Comparison of ENCODE assay signal across 8 cellular contexts in genomic region chr19:40284501-40285352, GRCh38. TPM values are rescaled to one million over a fixed set of nuclear protein-coding genes. Genes with fewer than 3 reads are reported as not detected.
DNase-seq lines count a peak whose midpoint lies in the region; ATAC-seq and TF ChIP-seq lines count a peak whose summit lies in the region.

TSS of gene AKT2 (minus strand) at chr19:40285345. CDS start at chr19:40265267, 20,078 bp downstream.

- H3K4me3 ChIP-seq in AG04450 (ENCODE audit: low read depth, low read length) (peak within 1 kb of the TSS; percentile 83), PC-9 (peak within 1 kb of the TSS; percentile 93), fibroblast of the aortic adventitia (ENCODE audit: low read depth, low read length) (peak within 1 kb of the TSS; percentile 90), neuron (ENCODE audit: low read length) (peak within 1 kb of the TSS; percentile 80), subcutaneous abdominal adipose tissue (ENCODE audit: low read depth in 1 of 5, low read length in 5 of 5) (peak within 1 kb of the TSS; percentile 85 to 94 (median 88))

- peak within 1 kb of the TSS; percentile 98 for H3K27ac Mint-ChIP-seq in activated T-helper 1 cell treated with anti-CD3 and anti-CD28 coated beads, Interleukin-12 subunit alpha, Interleukin-12 subunit beta, Interleukin-2, Interleukin-4 antibody, amounts not matched to agents 30 ng/mL and 10 ng/mL and 1 ng/mL, durations not matched to agents 14 hours and 24 hours and 36 hours

- H3K79me2 ChIP-seq in PC-9 (ENCODE audit: low read depth) = peaks cover 52% of the 10 kb centered on the region

- H3K36me3 ChIP-seq in PC-9 (ENCODE audit: low read depth) (peaks cover 4% of the 10 kb centered on the region; the same call in 1 of the 2 replicates), neuron (ENCODE audit: insufficient read depth, low read length) (no peaks in the 10 kb centered on the region), subcutaneous abdominal adipose tissue (ENCODE audit: control insufficient read depth in 5 of 5, insufficient read depth in 5 of 5, low read length in 5 of 5) (peaks cover 0 to 6% (median 0%) of the 10 kb centered on the region in 5 donors)

- peaks cover 19% of the 10 kb centered on the region for H4K20me1 ChIP-seq in PC-9 (ENCODE audit: insufficient read depth)

- H2AFZ ChIP-seq in PC-9 (peak within 1 kb of the TSS; percentile 95), neuron (ENCODE audit: low read depth, low read length) (peak within 1 kb of the TSS; percentile 68)

- H3K27me3 ChIP-seq in AG04450 (ENCODE audit: control insufficient read depth, insufficient read depth, low read length) = no peaks in the 10 kb centered on the region
- H3K27me3 ChIP-seq in PC-9 (ENCODE audit: insufficient read depth, low read depth) = no peaks in the 10 kb centered on the region
- H3K27me3 ChIP-seq in neuron (ENCODE audit: insufficient read depth, low read length) = no peaks in the 10 kb centered on the region
- H3K27me3 ChIP-seq in subcutaneous abdominal adipose tissue (ENCODE audit: control insufficient read depth in 5 of 5, insufficient read depth in 4 of 5, low read length in 5 of 5) = no peaks in the 10 kb centered on the region

- no peaks in the 10 kb centered on the region for H3K9me2 ChIP-seq in PC-9 (ENCODE audit: insufficient read depth)

- H3K27me3 Mint-ChIP-seq in activated T-helper 1 cell treated with anti-CD3 and anti-CD28 coated beads, Interleukin-12 subunit alpha, Interleukin-12 subunit beta, Interleukin-2, Interleukin-4 antibody, amounts not matched to agents 30 ng/mL and 10 ng/mL and 1 ng/mL, durations not matched to agents 14 hours and 24 hours and 36 hours (ENCODE audit: insufficient read depth) = no peaks in the 10 kb centered on the region

- H3K4me1 ChIP-seq in PC-9 (replicated peaks; ENCODE audit: insufficient read depth) = peaks cover 17% of the 10 kb centered on the region; the same call in 1 of the 2 replicates
- H3K4me1 ChIP-seq in neuron (ENCODE audit: insufficient read depth, low read length) = peaks cover 18% of the 10 kb centered on the region
- peaks cover 34 to 65% (median 63%) of the 10 kb centered on the region in 5 donors for H3K4me1 ChIP-seq in subcutaneous abdominal adipose tissue (ENCODE audit: control insufficient read depth in 5 of 5, insufficient read depth in 5 of 5, low read length in 5 of 5)

- H3K27ac ChIP-seq in AG04450 (ENCODE audit: low read depth, low read length) = peak within 1 kb of the TSS; percentile 89
- peak within 1 kb of the TSS; percentile 83 for H3K27ac ChIP-seq in PC-9
- peak within 1 kb of the TSS; percentile 96 for H3K27ac ChIP-seq in subcutaneous abdominal adipose tissue (ENCODE audit: low read depth, low read length)

- H3K9me3 Mint-ChIP-seq in activated T-helper 1 cell treated with anti-CD3 and anti-CD28 coated beads, Interleukin-12 subunit alpha, Interleukin-12 subunit beta, Interleukin-2, Interleukin-4 antibody, amounts not matched to agents 30 ng/mL and 10 ng/mL and 1 ng/mL, durations not matched to agents 14 hours and 24 hours and 36 hours = no peaks in the 10 kb centered on the region

- H3F3A ChIP-seq in PC-9 (ENCODE audit: insufficient read depth, low read depth) = peaks cover 13% of the 10 kb centered on the region; the same call in 1 of the 2 replicates

- peak within 1 kb of the TSS; percentile 91 for H3K4me3 Mint-ChIP-seq in activated T-helper 1 cell treated with anti-CD3 and anti-CD28 coated beads, Interleukin-12 subunit alpha, Interleukin-12 subunit beta, Interleukin-2, Interleukin-4 antibody, amounts not matched to agents 30 ng/mL and 10 ng/mL and 1 ng/mL, durations not matched to agents 14 hours and 24 hours and 36 hours

- H3K9ac ChIP-seq in subcutaneous abdominal adipose tissue (ENCODE audit: low read length in 5 of 5) = peak within 1 kb of the TSS; percentile 89 to 98 (median 93)

- BruUV-seq in PC-9 (replicated peaks; lab: Mats Ljungman, UMichigan) = no TSS peak

- H3K9me3 ChIP-seq in AG04450 (ENCODE audit: control insufficient read depth, insufficient read depth, low read length) (no peaks in the 10 kb centered on the region), PC-9 (ENCODE audit: insufficient read depth, low read depth) (no peaks in the 10 kb centered on the region), neuron (ENCODE audit: low read length) (no peaks in the 10 kb centered on the region), subcutaneous abdominal adipose tissue (ENCODE audit: control insufficient read depth in 5 of 5, low read length in 5 of 5) (no peaks in the 10 kb centered on the region)

- DNase-seq in AG04450 (ENCODE audit: low read depth, low spot score) (peak; percentile 8), PC-9 (no peak), fibroblast of the aortic adventitia (ENCODE audit: low read depth) (peak; percentile 38)
- peak; percentile 53 for DNase-seq in activated T-helper 1 cell treated with anti-CD3 and anti-CD28 coated beads, Interleukin-12 subunit alpha, Interleukin-12 subunit beta, Interleukin-2, Interleukin-4 antibody, amounts not matched to agents 30 ng/mL and 10 ng/mL and 1 ng/mL, durations not matched to agents 14 hours and 24 hours and 36 hours (ENCODE audit: low spot score)

- peaks cover 6% of the 10 kb centered on the region for H3K36me3 Mint-ChIP-seq in activated T-helper 1 cell treated with anti-CD3 and anti-CD28 coated beads, Interleukin-12 subunit alpha, Interleukin-12 subunit beta, Interleukin-2, Interleukin-4 antibody, amounts not matched to agents 30 ng/mL and 10 ng/mL and 1 ng/mL, durations not matched to agents 14 hours and 24 hours and 36 hours (ENCODE audit: low read depth)

- ATAC-seq in GM19023 (IDR thresholded peaks at IDR 0.05; ENCODE audit: unreplicated experiment) (peak; percentile 30), HG03159 (IDR thresholded peaks at IDR 0.05; ENCODE audit: unreplicated experiment) (peak; percentile 32)

- intact Hi-C loops in PC-9 (cut with micrococcal nuclease; ENCODE audit: unreplicated experiment) = loop anchor here (1.0 kb wide), 1 partner anchor 27 kb away; no protein-coding TSS in a partner anchor
- intact Hi-C loops in activated T-helper 1 cell treated with anti-CD3 and anti-CD28 coated beads, Interleukin-12 subunit alpha, Interleukin-12 subunit beta, Interleukin-2, Interleukin-4 antibody, amounts not matched to agents 30 ng/mL and 10 ng/mL and 1 ng/mL, durations not matched to agents 14 hours and 24 hours and 36 hours (cut with micrococcal nuclease) = loop anchor here (1.0 to 10.0 kb wide), 13 partner anchors 64 to 978 kb away; partner anchors contain the start of genes ACTMAP, BLVRB, C19orf47 and COQ8B

- no peak for TF ChIP-seq CTCF in AG04450 (IDR thresholded peaks at IDR 0.05; ENCODE audit: low read depth, low read length)
- TF ChIP-seq CTCF in PC-9 (conservative IDR thresholded peaks at IDR 0.05) = no peak
- TF ChIP-seq CTCF in fibroblast of the aortic adventitia (IDR thresholded peaks at IDR 0.05; ENCODE audit: insufficient read depth, low read length) = no peak

- H3K4me1 Mint-ChIP-seq in activated T-helper 1 cell treated with anti-CD3 and anti-CD28 coated beads, Interleukin-12 subunit alpha, Interleukin-12 subunit beta, Interleukin-2, Interleukin-4 antibody, amounts not matched to agents 30 ng/mL and 10 ng/mL and 1 ng/mL, durations not matched to agents 14 hours and 24 hours and 36 hours (ENCODE audit: low read depth) = peaks cover 41% of the 10 kb centered on the region

- CTCF ChIA-PET in AG04450 (lab: Charles Lee) = interaction anchor here (0.5 to 1.0 kb wide), 3 partner anchors 16 to 178 kb away, joined by 3 to 5 read pairs (median 5); no protein-coding TSS in a partner anchor
- CTCF ChIA-PET in PC-9 (lab: Charles Lee) = no interaction called here

- POLR2A ChIA-PET in AG04450 (lab: Yijun Ruan, JAX) = interaction anchor here (0.6 to 1.1 kb wide), 3 partner anchors 54 to 406 kb away, joined by 3 to 4 read pairs (median 3); partner anchors contain the start of genes C19orf47, NUMBL and PLD3
- POLR2A ChIA-PET in PC-9 (lab: Charles Lee; ENCODE audit: unreplicated experiment) = interaction anchor here (0.6 kb wide), 2 partner anchors 48 to 179 kb away, joined by 4 to 16 read pairs; no protein-coding TSS in a partner anchor

- peak within 1 kb of the TSS; percentile 95 for H3K4me2 ChIP-seq in PC-9

RNA-seq across cellular contexts. Expression of gene AKT2, which starts in this region (rescaled TPM):
- polyA plus RNA-seq in AG04450 (2011; rRNA removed) = 99.8 and 122 TPM in 2 replicates
- 106 and 151 TPM in 2 replicates for polyA minus RNA-seq in AG04450 (2011; rRNA and poly(A)+ RNA removed)
- total RNA-seq in PC-9 (2021) (144 and 149 TPM in 2 replicates), fibroblast of the aortic adventitia (ENCODE audit: low replicate concordance) (124 and 132 TPM in 2 replicates)
- 160 and 170 TPM in 2 replicates for total RNA-seq in activated T-helper 1 cell treated with anti-CD3 and anti-CD28 coated beads, Interleukin-12 subunit alpha, Interleukin-12 subunit beta, Interleukin-2, Interleukin-4 antibody, amounts not matched to agents 30 ng/mL and 10 ng/mL and 1 ng/mL, durations not matched to agents 14 hours and 24 hours and 36 hours

Comparison
In these comparisons a context has a peak if more than half of its experiments do, and no peak if none do; other contexts are left out.
1. DNase-seq: peak in AG04450 (single experiment), activated T-helper 1 cell treated with anti-CD3 and anti-CD28 coated beads, Interleukin-12 subunit alpha, Interleukin-12 subunit beta, Interleukin-2, Interleukin-4 antibody, amounts not matched to agents 30 ng/mL and 10 ng/mL and 1 ng/mL, durations not matched to agents 14 hours and 24 hours and 36 hours (single experiment) and fibroblast of the aortic adventitia (single experiment); none in PC-9 (0 of 2).
2. Peak in every context shown above with its lines, with median percentiles within 50 percentile points of each other: H3K27ac ChIP-seq and H3K4me3 ChIP-seq.